In genomic region chr1:16918936-16919665, GRCh38 we compare ENCODE assay signal across 7 cellular contexts. TPM values are rescaled to one million over a fixed set of nuclear protein-coding genes. Genes with fewer than 3 reads are reported as not detected.
"Had no signal": no experiment of that assay in that cellular context is flagged by ENCODE, and none has a peak within 500 bp of the region (broad histone marks: within the 10 kb centered on the region; RNA-seq: fewer than 3 reads in every experiment).

No MANE protein-coding gene starts in this region.

RNA-seq across cellular contexts. Expression of gene RNU1-2, which starts 23.3 kb away (rescaled TPM):
- total RNA-seq: right atrium auricular region had no signal
- polyA plus RNA-seq: fibroblast of lung, foreskin keratinocyte, heart right ventricle, lung, neural cell, pancreas had no signal
